8 cellular contexts compared by ENCODE assay signal in the genomic region with DNA sequence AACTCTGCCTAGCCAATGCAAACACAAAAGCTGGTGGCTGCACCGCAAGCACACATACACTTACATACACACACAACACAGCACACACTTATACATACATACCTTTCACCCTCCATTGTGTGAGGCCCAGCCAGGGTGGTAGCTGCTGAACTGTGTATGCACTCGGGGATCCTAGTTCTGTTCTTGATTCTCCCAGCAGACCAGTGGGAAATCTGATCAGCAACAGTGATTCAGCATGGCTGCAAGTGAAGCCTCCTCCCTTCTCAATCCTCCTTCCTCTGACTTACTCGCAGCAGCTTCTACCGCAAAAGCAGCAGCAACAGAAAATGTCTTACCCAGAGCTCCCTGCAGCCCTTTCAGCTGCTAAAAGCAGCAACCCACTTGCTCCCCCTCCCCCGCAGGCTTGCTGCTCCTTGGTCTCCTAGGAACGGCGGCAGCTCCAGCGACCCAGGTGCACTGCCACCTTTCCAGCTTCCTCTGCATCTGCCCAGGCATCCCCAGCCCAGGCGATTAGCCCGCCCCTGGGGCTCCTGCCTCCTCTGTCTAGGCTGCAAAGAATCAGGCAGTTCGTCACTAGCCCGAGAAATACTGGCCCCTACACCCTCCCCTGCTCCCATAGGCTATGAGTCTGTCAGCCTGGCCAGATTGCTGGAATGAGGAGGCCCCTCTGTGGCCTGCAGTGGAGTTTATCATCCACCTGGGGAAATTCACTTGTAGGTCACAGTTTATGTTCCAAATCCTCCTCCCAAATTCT. TPM values are rescaled to one million over a fixed set of nuclear protein-coding genes. Genes with fewer than 3 reads are reported as not detected.
DNase-seq lines count a peak whose midpoint lies in the region; ATAC-seq and TF ChIP-seq lines count a peak whose summit lies in the region.

A gene with protein sequence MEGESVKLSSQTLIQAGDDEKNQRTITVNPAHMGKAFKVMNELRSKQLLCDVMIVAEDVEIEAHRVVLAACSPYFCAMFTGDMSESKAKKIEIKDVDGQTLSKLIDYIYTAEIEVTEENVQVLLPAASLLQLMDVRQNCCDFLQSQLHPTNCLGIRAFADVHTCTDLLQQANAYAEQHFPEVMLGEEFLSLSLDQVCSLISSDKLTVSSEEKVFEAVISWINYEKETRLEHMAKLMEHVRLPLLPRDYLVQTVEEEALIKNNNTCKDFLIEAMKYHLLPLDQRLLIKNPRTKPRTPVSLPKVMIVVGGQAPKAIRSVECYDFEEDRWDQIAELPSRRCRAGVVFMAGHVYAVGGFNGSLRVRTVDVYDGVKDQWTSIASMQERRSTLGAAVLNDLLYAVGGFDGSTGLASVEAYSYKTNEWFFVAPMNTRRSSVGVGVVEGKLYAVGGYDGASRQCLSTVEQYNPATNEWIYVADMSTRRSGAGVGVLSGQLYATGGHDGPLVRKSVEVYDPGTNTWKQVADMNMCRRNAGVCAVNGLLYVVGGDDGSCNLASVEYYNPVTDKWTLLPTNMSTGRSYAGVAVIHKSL (minus strand): TSS at position 559 of the 754 bp plus-strand sequence. CDS start 443 bp downstream, at position 116.

- H3K9me3 ChIP-seq in right atrium auricular region, result no peaks in the 10 kb centered on the region
- no peaks in the 10 kb centered on the region for H3K9me3 ChIP-seq in parathyroid adenoma (ENCODE audit: control insufficient read depth, low read length)

- H3K36me3 ChIP-seq in right atrium auricular region, result no peaks in the 10 kb centered on the region
- no peaks in the 10 kb centered on the region for H3K36me3 ChIP-seq in parathyroid adenoma (ENCODE audit: control insufficient read depth, insufficient read depth, low read length)

- H3K79me2 ChIP-seq in parathyroid adenoma, result no peaks in the 10 kb centered on the region

- peak; percentile 42 for TF ChIP-seq POLR2A in GM18505 (IDR thresholded peaks at IDR 0.05; ENCODE audit: borderline replicate concordance, extremely low read depth, insufficient read depth, insufficient read length)

- ATAC-seq in GM18505 (IDR thresholded peaks at IDR 0.05; ENCODE audit: unreplicated experiment), result peak; percentile 62
- ATAC-seq in HG03064 (IDR thresholded peaks at IDR 0.05; ENCODE audit: low read depth, unreplicated experiment), result peak; percentile 54

- no peak within 1 kb of the TSS for H3K9ac ChIP-seq in parathyroid adenoma

- H3K4me2 ChIP-seq in parathyroid adenoma (ENCODE audit: low read length), result peak within 1 kb of the TSS; percentile 29

- DNase-seq in 8988T (peak; percentile 35), OCI-M1 (lab: John Stamatoyannopoulos, UW) (peak; percentile 23), anterior cingulate cortex (lab: John Stamatoyannopoulos, UW) (peak in 43 of 58 donors; percentile 7 to 75 (median 33)), right atrium auricular region (ENCODE audit: low spot score) (peak; percentile 59), NCI-H1048 (lab: John Stamatoyannopoulos, UW) (no peak)

- peak in 1 of 2 donors; percentile 43 for TF ChIP-seq CTCF in right atrium auricular region (IDR thresholded peaks at IDR 0.05)
- peak; percentile 14 for TF ChIP-seq CTCF in parathyroid adenoma (IDR thresholded peaks at IDR 0.05)

- H3K27me3 ChIP-seq in right atrium auricular region (no peaks in the 10 kb centered on the region), parathyroid adenoma (ENCODE audit: control insufficient read depth, insufficient read depth, low read length) (no peaks in the 10 kb centered on the region)

- H3K4me1 ChIP-seq in right atrium auricular region (peaks cover 0 to 63% of the 10 kb centered on the region in 2 donors), parathyroid adenoma (peaks cover 21% of the 10 kb centered on the region)

- peak within 1 kb of the TSS; percentile 75 to 86 for H3K27ac ChIP-seq in right atrium auricular region
- peak within 1 kb of the TSS; percentile 41 for H3K27ac ChIP-seq in parathyroid adenoma

- H3K4me3 ChIP-seq in right atrium auricular region, result peak within 1 kb of the TSS; percentile 50 to 57
- H3K4me3 ChIP-seq in parathyroid adenoma (ENCODE audit: low read depth, low read length), result peak within 1 kb of the TSS; percentile 28

- peak within 1 kb of the TSS; percentile 78 for H2AFZ ChIP-seq in parathyroid adenoma

RNA-seq across cellular contexts. Expression of the gene that starts here (rescaled TPM):
- 10 to 100 TPM; 24.6 to 38.2 TPM for total RNA-seq in right atrium auricular region
